ENCODE assay signal across 1 cellular context in the genomic region with DNA sequence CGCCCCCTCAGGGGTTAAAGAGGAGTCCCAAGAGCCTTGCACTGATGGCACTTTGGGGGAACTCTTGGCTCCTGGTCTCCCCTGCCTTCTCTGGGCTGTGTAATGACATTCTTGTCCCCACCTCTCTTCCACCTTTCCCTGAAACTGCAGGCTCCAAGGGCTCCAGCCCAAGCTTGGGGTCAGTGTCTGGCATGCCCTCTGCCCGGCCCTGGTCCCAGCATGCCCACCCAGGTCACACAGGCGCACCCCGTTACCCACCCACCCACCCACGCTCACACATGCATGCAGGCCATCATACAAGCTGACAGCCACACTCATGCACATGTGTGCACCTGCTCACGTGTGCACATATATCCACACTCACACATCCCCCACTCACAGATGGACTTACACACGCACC.
TF ChIP-seq lines count a peak whose summit lies in the region.

No MANE protein-coding gene starts in this region.

TF ChIP-seq in HCT116, 20 proteins besides CTCF, POLR2A, EP300 and RAD21:
- TF ChIP-seq EZH2 (IDR thresholded peaks at IDR 0.05) (no peak), EGR1 (IDR thresholded peaks at IDR 0.05; ENCODE audit: low read depth) (no peak), SP1 (IDR thresholded peaks at IDR 0.05; ENCODE audit: low read depth) (no peak), FOSL1 (IDR thresholded peaks at IDR 0.05; ENCODE audit: low read depth) (no peak)
